10 cellular contexts compared by ENCODE assay signal in genomic region chrX:27555514-27555913, GRCh38. TPM values are rescaled to one million over a fixed set of nuclear protein-coding genes. Genes with fewer than 3 reads are reported as not detected.
DNase-seq lines count a peak whose midpoint lies in the region; ATAC-seq and TF ChIP-seq lines count a peak whose summit lies in the region.
"Had no signal": no experiment of that assay in that cellular context is flagged by ENCODE, and none has a peak within 500 bp of the region (broad histone marks: within the 10 kb centered on the region; RNA-seq: fewer than 3 reads in every experiment).

No MANE protein-coding gene starts in this region.

- peak; percentile 68 for TF ChIP-seq RAD21 in Ishikawa (IDR thresholded peaks at IDR 0.05; ENCODE audit: low read depth)

- TF ChIP-seq CTCF in DOHH2 (IDR thresholded peaks at IDR 0.05; ENCODE audit: low read depth, low read length, poor library complexity, severe bottlenecking), result peak; percentile 47
- TF ChIP-seq CTCF in WERI-Rb-1 (IDR thresholded peaks at IDR 0.05; ENCODE audit: low read depth, low read length), result peak; percentile 50

- H3K4me2 ChIP-seq in DOHH2 (ENCODE audit: low read length), result no peak overlapping the region

- H3K9me3 ChIP-seq in DOHH2 (ENCODE audit: control insufficient read depth, insufficient read depth, low read length) (no peaks in the 10 kb centered on the region), WERI-Rb-1 (ENCODE audit: severe bottlenecking) (no peaks in the 10 kb centered on the region)
- H3K9me3 ChIP-seq: SJSA1 had no signal

- H3F3A ChIP-seq in DOHH2 (ENCODE audit: control insufficient read depth, insufficient read depth), result no peaks in the 10 kb centered on the region

- no peaks in the 10 kb centered on the region for H3K36me3 ChIP-seq in DOHH2 (ENCODE audit: control insufficient read depth, low read length)
- H3K36me3 ChIP-seq in WERI-Rb-1, result no peaks in the 10 kb centered on the region
- H3K36me3 ChIP-seq: SJSA1 had no signal

- H3K4me1 ChIP-seq in DOHH2 (ENCODE audit: control insufficient read depth, low read length), result no peaks in the 10 kb centered on the region
- H3K4me1 ChIP-seq: SJSA1 had no signal

- no peak for TF ChIP-seq EP300 in Ishikawa (IDR thresholded peaks at IDR 0.05; ENCODE audit: borderline replicate concordance)

- H3K9me2 ChIP-seq in DOHH2 (replicated peaks; ENCODE audit: control insufficient read depth, low read length), result no peaks in the 10 kb centered on the region

- no peaks in the 10 kb centered on the region for H4K20me1 ChIP-seq in DOHH2 (ENCODE audit: control insufficient read depth, insufficient read depth, low read depth, low read length)

- no peaks in the 10 kb centered on the region for H3K27me3 ChIP-seq in DOHH2 (ENCODE audit: control insufficient read depth, low read length)
- no peaks in the 10 kb centered on the region for H3K27me3 ChIP-seq in WERI-Rb-1 (ENCODE audit: insufficient read depth, low read depth, severe bottlenecking)
- H3K27me3 ChIP-seq: SJSA1 had no signal

- H3K79me2 ChIP-seq in DOHH2 (ENCODE audit: control insufficient read depth, low read length), result no peaks in the 10 kb centered on the region

- H3K4me3 ChIP-seq in DOHH2 (ENCODE audit: low read length), result no peak overlapping the region
- H3K4me3 ChIP-seq in WERI-Rb-1 (ENCODE audit: low read depth, low read length), result no peak overlapping the region
- H3K4me3 ChIP-seq: SJSA1 had no signal

- DNase-seq in WERI-Rb-1 (no peak), left lobe of liver (ENCODE audit: low spot score) (no peak)
- DNase-seq in stimulated activated CD4-positive, alpha-beta T cell treated with anti-CD3 and anti-CD28 coated beads, Interleukin-12 subunit alpha, Interleukin-12 subunit beta, amount 100 ng/mL, for 4 hours, result no peak

- H3K27ac ChIP-seq in DOHH2 (ENCODE audit: low read depth, low read length) (no peak overlapping the region), WERI-Rb-1 (no peak overlapping the region)
- H3K27ac ChIP-seq: SJSA1 had no signal

- ATAC-seq in left lobe of liver (peak; percentile 48), GM19467 (IDR thresholded peaks at IDR 0.05; ENCODE audit: unreplicated experiment) (no peak), HG03378 (IDR thresholded peaks at IDR 0.05; ENCODE audit: unreplicated experiment) (no peak), HG03571 (IDR thresholded peaks at IDR 0.05; ENCODE audit: unreplicated experiment) (no peak)

TF ChIP-seq in Ishikawa, 13 proteins besides CTCF, POLR2A, EP300 and RAD21:
- no peak for TF ChIP-seq CEBPB (IDR thresholded peaks at IDR 0.05)
- no peak for TF ChIP-seq ZBTB7A (IDR thresholded peaks at IDR 0.05; ENCODE audit: low read depth)
- TF ChIP-seq, protein P1, sequence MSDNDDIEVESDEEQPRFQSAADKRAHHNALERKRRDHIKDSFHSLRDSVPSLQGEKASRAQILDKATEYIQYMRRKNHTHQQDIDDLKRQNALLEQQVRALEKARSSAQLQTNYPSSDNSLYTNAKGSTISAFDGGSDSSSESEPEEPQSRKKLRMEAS (IDR thresholded peaks at IDR 0.05), result no peak
- TF ChIP-seq, protein P2, sequence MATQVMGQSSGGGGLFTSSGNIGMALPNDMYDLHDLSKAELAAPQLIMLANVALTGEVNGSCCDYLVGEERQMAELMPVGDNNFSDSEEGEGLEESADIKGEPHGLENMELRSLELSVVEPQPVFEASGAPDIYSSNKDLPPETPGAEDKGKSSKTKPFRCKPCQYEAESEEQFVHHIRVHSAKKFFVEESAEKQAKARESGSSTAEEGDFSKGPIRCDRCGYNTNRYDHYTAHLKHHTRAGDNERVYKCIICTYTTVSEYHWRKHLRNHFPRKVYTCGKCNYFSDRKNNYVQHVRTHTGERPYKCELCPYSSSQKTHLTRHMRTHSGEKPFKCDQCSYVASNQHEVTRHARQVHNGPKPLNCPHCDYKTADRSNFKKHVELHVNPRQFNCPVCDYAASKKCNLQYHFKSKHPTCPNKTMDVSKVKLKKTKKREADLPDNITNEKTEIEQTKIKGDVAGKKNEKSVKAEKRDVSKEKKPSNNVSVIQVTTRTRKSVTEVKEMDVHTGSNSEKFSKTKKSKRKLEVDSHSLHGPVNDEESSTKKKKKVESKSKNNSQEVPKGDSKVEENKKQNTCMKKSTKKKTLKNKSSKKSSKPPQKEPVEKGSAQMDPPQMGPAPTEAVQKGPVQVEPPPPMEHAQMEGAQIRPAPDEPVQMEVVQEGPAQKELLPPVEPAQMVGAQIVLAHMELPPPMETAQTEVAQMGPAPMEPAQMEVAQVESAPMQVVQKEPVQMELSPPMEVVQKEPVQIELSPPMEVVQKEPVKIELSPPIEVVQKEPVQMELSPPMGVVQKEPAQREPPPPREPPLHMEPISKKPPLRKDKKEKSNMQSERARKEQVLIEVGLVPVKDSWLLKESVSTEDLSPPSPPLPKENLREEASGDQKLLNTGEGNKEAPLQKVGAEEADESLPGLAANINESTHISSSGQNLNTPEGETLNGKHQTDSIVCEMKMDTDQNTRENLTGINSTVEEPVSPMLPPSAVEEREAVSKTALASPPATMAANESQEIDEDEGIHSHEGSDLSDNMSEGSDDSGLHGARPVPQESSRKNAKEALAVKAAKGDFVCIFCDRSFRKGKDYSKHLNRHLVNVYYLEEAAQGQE (IDR thresholded peaks at IDR 0.05; ENCODE audit: low read depth), result no peak
- TF ChIP-seq TAF1 (IDR thresholded peaks at IDR 0.05; ENCODE audit: low read depth), result no peak
- no peak for TF ChIP-seq USF1 (IDR thresholded peaks at IDR 0.05)
- TF ChIP-seq EGR1 (IDR thresholded peaks at IDR 0.05), result no peak
- no peak for TF ChIP-seq YY1 (IDR thresholded peaks at IDR 0.05; ENCODE audit: low read depth)
- TF ChIP-seq FOXM1 (IDR thresholded peaks at IDR 0.05; ENCODE audit: borderline replicate concordance, low read depth), result no peak
- TF ChIP-seq CREB1 (IDR thresholded peaks at IDR 0.05; ENCODE audit: low read depth), result no peak
- no peak for TF ChIP-seq TCF12 (IDR thresholded peaks at IDR 0.05; ENCODE audit: low read depth)
- no peak for TF ChIP-seq TEAD4 (IDR thresholded peaks at IDR 0.05)
- no peak for TF ChIP-seq NFIC (IDR thresholded peaks at IDR 0.05)

RNA-seq across cellular contexts. Expression of gene DCAF8L2, which starts 34.6 kb away (rescaled TPM):
- total RNA-seq in left lobe of liver, result not detected
- total RNA-seq: SJSA1, skeletal muscle tissue had no signal
